8 cellular contexts compared by ENCODE assay signal in genomic region chr2:28359222-28360065, GRCh38. TPM values are rescaled to one million over a fixed set of nuclear protein-coding genes. Genes with fewer than 3 reads are reported as not detected.
DNase-seq lines count a peak whose midpoint lies in the region; ATAC-seq, FAIRE-seq and TF ChIP-seq lines count a peak whose summit lies in the region.

No MANE protein-coding gene starts in this region.

- H3K36me3 Mint-ChIP-seq in stimulated activated memory B cell treated with anti-CD40 and anti-IgM and Interleukin-4, amounts not matched to agents 10 μg/mL and 1 μg/mL and 100 μg/mL, for 72 hours = no peaks in the 10 kb centered on the region

- H3K27me3 ChIP-seq in lung (ENCODE audit: control insufficient read depth, insufficient read depth) = no peaks in the 10 kb centered on the region

- peaks cover 0 to 20% of the 10 kb centered on the region in 2 donors for H3K4me1 ChIP-seq in lung (ENCODE audit: control insufficient read depth in 2 of 2, insufficient read depth in 2 of 2, low read length in 2 of 2)

- no peak overlapping the region for H3K4me3 ChIP-seq in lung

- H3K4me1 Mint-ChIP-seq in stimulated activated memory B cell treated with anti-CD40 and anti-IgM and Interleukin-4, amounts not matched to agents 10 μg/mL and 1 μg/mL and 100 μg/mL, for 72 hours = peaks cover 24% of the 10 kb centered on the region

- TF ChIP-seq CTCF in lung (IDR thresholded peaks at IDR 0.05; ENCODE audit: control extremely low read depth, extremely low read depth) = no peak

- peak overlapping the region in 1 of 2 donors; percentile 41 for H3K27ac ChIP-seq in lung (ENCODE audit: low read depth in 1 of 2, low read length in 1 of 2)

- no peaks in the 10 kb centered on the region for H3K9me3 Mint-ChIP-seq in stimulated activated memory B cell treated with anti-CD40 and anti-IgM and Interleukin-4, amounts not matched to agents 10 μg/mL and 1 μg/mL and 100 μg/mL, for 72 hours

- no peaks in the 10 kb centered on the region for H3K9me3 ChIP-seq in lung (ENCODE audit: control insufficient read depth in 2 of 2, insufficient read depth in 1 of 2, low read length in 1 of 2)

- peak overlapping the region; percentile 52 for H3K4me3 Mint-ChIP-seq in stimulated activated memory B cell treated with anti-CD40 and anti-IgM and Interleukin-4, amounts not matched to agents 10 μg/mL and 1 μg/mL and 100 μg/mL, for 72 hours

- H3K27me3 Mint-ChIP-seq in stimulated activated memory B cell treated with anti-CD40 and anti-IgM and Interleukin-4, amounts not matched to agents 10 μg/mL and 1 μg/mL and 100 μg/mL, for 72 hours = peaks cover 26% of the 10 kb centered on the region

- DNase-seq in GM18507 (ENCODE audit: extremely low spot score, insufficient read length, low read depth) (peak; percentile 61), SIG-M5 (lab: John Stamatoyannopoulos, UW) (peak; percentile 36), activated gamma-delta T cell treated with Interleukin-2 at 50 U/mL for 16 hours (peak; percentile 75), lung (ENCODE audit: low spot score) (peak; percentile 59), frontal cortex (ENCODE audit: low spot score in 2 of 2) (no peak), NCI-H2196 treated with DMSO at 0.1 percent for 48 hours (lab: John Stamatoyannopoulos, UW; ENCODE audit: unreplicated experiment) (no peak)

- no peaks in the 10 kb centered on the region for H3K36me3 ChIP-seq in lung (ENCODE audit: control insufficient read depth in 2 of 2, insufficient read depth in 2 of 2, low read length in 2 of 2)

- peak; percentile 75 for ATAC-seq in HG02981 (IDR thresholded peaks at IDR 0.05; ENCODE audit: unreplicated experiment)
- peak; percentile 42 for ATAC-seq in lung (ENCODE audit: insufficient read depth, low FRiP score)
- peak; percentile 88 for ATAC-seq in stimulated activated memory B cell treated with anti-CD40 and anti-IgM and Interleukin-4, amounts not matched to agents 10 μg/mL and 1 μg/mL and 100 μg/mL, for 72 hours

- 47 to 61% methylated on average over 29 of the region's 29 CpGs for WGBS in lung, 2 donors

- peak overlapping the region; percentile 84 for H3K27ac Mint-ChIP-seq in stimulated activated memory B cell treated with anti-CD40 and anti-IgM and Interleukin-4, amounts not matched to agents 10 μg/mL and 1 μg/mL and 100 μg/mL, for 72 hours

- FAIRE-seq in GM18507 (lab: Jason Lieb, UNC) (peak; percentile 92), frontal cortex (lab: Jason Lieb, UNC) (no peak)

RNA-seq across cellular contexts. Expression of gene FOSL2, which starts 33.2 kb away (rescaled TPM):
- 10 to 100 TPM; 40.0 to 97.0 TPM for total RNA-seq in lung
- polyA plus RNA-seq in lung = 10 to 100 TPM; 23.5 to 97.9 TPM
- 20.0 TPM for total RNA-seq in frontal cortex

Comparison
In these comparisons a context has a peak if more than half of its experiments do, and no peak if none do; other contexts are left out.
1. DNase-seq: peak in GM18507 (single experiment), SIG-M5 (single experiment), activated gamma-delta T cell treated with Interleukin-2 at 50 U/mL for 16 hours (single experiment) and lung (single experiment); none in frontal cortex (0 of 2) and NCI-H2196 treated with DMSO at 0.1 percent for 48 hours (single experiment).
2. Peak in every context shown above with its lines, with median percentiles within 50 percentile points of each other: ATAC-seq.